12 cellular contexts compared by ENCODE assay signal in the genomic region with DNA sequence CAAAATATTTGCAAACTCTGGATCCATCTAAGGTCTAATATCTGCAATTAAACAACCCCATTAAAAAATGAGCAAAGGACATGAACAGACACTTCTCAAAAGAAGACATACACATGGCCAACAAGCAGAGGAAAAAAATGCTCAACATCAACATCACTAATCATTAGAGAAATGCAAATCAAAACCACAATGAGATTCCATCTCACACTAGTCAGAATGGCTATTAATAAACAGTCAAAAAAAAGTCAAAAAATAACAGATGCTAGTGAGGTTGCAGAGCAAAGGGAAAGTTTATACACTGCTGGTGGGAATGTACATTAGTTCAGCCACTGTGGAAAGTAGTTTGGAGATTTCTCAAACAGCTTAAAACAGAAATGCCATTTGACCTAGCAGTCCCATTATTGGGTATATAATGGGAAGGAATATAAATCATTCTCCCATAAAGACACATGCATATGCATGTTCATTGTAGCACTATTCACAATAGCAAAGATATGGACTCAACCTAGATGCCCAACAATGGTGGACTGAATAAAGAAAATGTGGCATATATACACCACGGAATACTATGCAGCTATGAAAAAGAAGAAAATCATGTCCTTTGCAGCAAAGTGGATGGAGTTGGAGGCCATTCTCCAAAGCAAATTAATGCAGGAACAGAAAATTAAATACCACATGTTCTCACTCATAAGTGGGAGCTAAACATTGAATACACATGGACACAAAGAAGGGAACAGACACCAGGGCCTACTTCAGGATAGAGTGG. TPM values are rescaled to one million over a fixed set of nuclear protein-coding genes. Genes with fewer than 3 reads are reported as not detected.
DNase-seq lines count a peak whose midpoint lies in the region; ATAC-seq lines count a peak whose summit lies in the region.
"Had no signal": no experiment of that assay in that cellular context is flagged by ENCODE, and none has a peak within 500 bp of the region (broad histone marks: within the 10 kb centered on the region; RNA-seq: fewer than 3 reads in every experiment).

No MANE protein-coding gene starts in this region.

- ATAC-seq in HG02763 (IDR thresholded peaks at IDR 0.05; ENCODE audit: unreplicated experiment) (peak; percentile 43), HG03571 (IDR thresholded peaks at IDR 0.05; ENCODE audit: unreplicated experiment) (no peak), GM21447 (IDR thresholded peaks at IDR 0.05; ENCODE audit: unreplicated experiment) (no peak)
- ATAC-seq in naive thymus-derived CD4-positive, alpha-beta T cell = no peak

- H3K27ac Mint-ChIP-seq in naive thymus-derived CD4-positive, alpha-beta T cell = peak overlapping the region in 8 of 9 donors; percentile 10 to 84 (median 58)

- H3K9me3 Mint-ChIP-seq in naive thymus-derived CD4-positive, alpha-beta T cell = peaks cover 0 to 7% (median 0%) of the 10 kb centered on the region in 11 donors

- H3K4me1 ChIP-seq in adipocyte (ENCODE audit: control insufficient read depth, insufficient read depth, low read length) = peaks cover 30% of the 10 kb centered on the region
- peaks cover 20 to 25% of the 10 kb centered on the region in 2 donors for H3K4me1 ChIP-seq in naive thymus-derived CD4-positive, alpha-beta T cell (ENCODE audit: control insufficient read depth in 2 of 2, insufficient read depth in 2 of 2, low read length in 2 of 2)

- DNase-seq in EL = peak; percentile 70
- no peak for DNase-seq in adipocyte (ENCODE audit: low read depth)
- no peak for DNase-seq in naive thymus-derived CD4-positive, alpha-beta T cell
- no peak for DNase-seq in inferior parietal cortex (ENCODE audit: extremely low spot score)
- DNase-seq in stimulated activated CD4-positive, alpha-beta T cell treated with anti-CD3 and anti-CD28 coated beads, Interleukin-2, amount 100 ng/mL, for 24 hours = no peak
- DNase-seq: activated gamma-delta T cell, NCI-H1048 had no signal

- H3K4me3 Mint-ChIP-seq in naive thymus-derived CD4-positive, alpha-beta T cell = peak overlapping the region; percentile 51 to 84 (median 79)

- no peak overlapping the region for H3K27ac ChIP-seq in naive thymus-derived CD4-positive, alpha-beta T cell (ENCODE audit: low read depth, low read length)
- H3K27ac ChIP-seq: right atrium auricular region, SJSA1 had no signal

- H3K27me3 Mint-ChIP-seq in naive thymus-derived CD4-positive, alpha-beta T cell = no peaks in the 10 kb centered on the region

- intact Hi-C loops in naive thymus-derived CD4-positive, alpha-beta T cell (cut with micrococcal nuclease) = loop anchor here in 1 of 2 donors (1.0 kb wide), 1 partner anchor 8 kb away; no protein-coding TSS in a partner anchor

- peak overlapping the region; percentile 66 for H3K4me3 ChIP-seq in adipocyte (ENCODE audit: low read length)
- H3K4me3 ChIP-seq in naive thymus-derived CD4-positive, alpha-beta T cell (ENCODE audit: low read length) = no peak overlapping the region
- H3K4me3 ChIP-seq: SJSA1 had no signal

- peaks cover 74% of the 10 kb centered on the region for H3K36me3 ChIP-seq in adipocyte (ENCODE audit: control insufficient read depth, insufficient read depth, low read length, severe bottlenecking)
- H3K36me3 ChIP-seq in naive thymus-derived CD4-positive, alpha-beta T cell (ENCODE audit: control insufficient read depth in 2 of 3, insufficient read depth in 3 of 3, low read length in 3 of 3) = peaks cover 16 to 73% (median 18%) of the 10 kb centered on the region in 3 experiments

- peaks cover 52 to 83% (median 71%) of the 10 kb centered on the region in 7 donors for H3K4me1 Mint-ChIP-seq in naive thymus-derived CD4-positive, alpha-beta T cell

- no peaks in the 10 kb centered on the region for H3K9me3 ChIP-seq in adipocyte (ENCODE audit: control insufficient read depth, low read length)
- no peaks in the 10 kb centered on the region for H3K9me3 ChIP-seq in naive thymus-derived CD4-positive, alpha-beta T cell (ENCODE audit: control insufficient read depth in 2 of 3, low read length in 3 of 3)
- H3K9me3 ChIP-seq: right atrium auricular region, SJSA1 had no signal

- no peaks in the 10 kb centered on the region for H3K27me3 ChIP-seq in adipocyte (replicated peaks; ENCODE audit: control insufficient read depth, insufficient read depth, low read length)
- no peaks in the 10 kb centered on the region for H3K27me3 ChIP-seq in naive thymus-derived CD4-positive, alpha-beta T cell (ENCODE audit: control insufficient read depth in 2 of 2, insufficient read depth in 2 of 2, low read length in 2 of 2)
- H3K27me3 ChIP-seq: right atrium auricular region, SJSA1 had no signal

- peaks cover 12 to 73% (median 65%) of the 10 kb centered on the region in 5 donors for H3K36me3 Mint-ChIP-seq in naive thymus-derived CD4-positive, alpha-beta T cell

- CTCF ChIA-PET in naive thymus-derived CD4-positive, alpha-beta T cell (lab: Charles Lee) = no interaction called here

- no peak overlapping the region for H3K9ac ChIP-seq in adipocyte (ENCODE audit: low read length)

- POLR2A ChIA-PET in naive thymus-derived CD4-positive, alpha-beta T cell (lab: Charles Lee) = interaction anchor here (0.6 to 2.0 kb wide), 5 partner anchors 8 to 510 kb away, joined by 3 to 17 read pairs (median 5); partner anchors contain the start of gene ZNFX1

RNA-seq across cellular contexts. Expression of gene ZNFX1, which starts 9.1 kb away (rescaled TPM):
- 10 to 100 TPM; 45.0 to 83.7 (median 62.2) TPM for total RNA-seq in naive thymus-derived CD4-positive, alpha-beta T cell
- 10 to 100 TPM; 34.5 to 79.5 TPM for polyA plus RNA-seq in naive thymus-derived CD4-positive, alpha-beta T cell

RNA-seq across cellular contexts. Expression of gene DDX27, which starts 49.6 kb away (rescaled TPM):
- total RNA-seq in naive thymus-derived CD4-positive, alpha-beta T cell = 10 to 100 TPM; 43.4 to 94.1 (median 65.7) TPM
- polyA plus RNA-seq in naive thymus-derived CD4-positive, alpha-beta T cell = 10 to 100 TPM; 35.6 to 67.6 TPM
